ENCODE assay signal across 8 cellular contexts in the genomic region with DNA sequence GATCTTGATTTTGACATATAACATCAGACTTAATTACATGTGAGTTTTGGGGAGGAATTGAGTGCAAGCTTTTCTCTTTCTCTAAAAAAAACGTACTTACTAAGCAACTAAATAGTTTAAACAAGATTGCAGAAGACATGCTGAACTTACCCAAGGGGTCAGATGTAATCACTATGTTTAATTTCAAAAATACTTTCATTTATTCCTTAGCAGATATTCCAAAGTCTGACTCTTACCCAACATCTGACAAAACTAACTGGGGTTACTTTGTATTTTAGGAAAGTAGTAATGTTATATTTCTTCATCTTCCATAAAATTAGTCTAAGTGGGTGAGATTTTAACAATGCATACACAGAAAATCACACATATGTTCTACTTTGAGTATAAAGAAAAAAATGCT.
"Had no signal": no experiment of that assay in that cellular context is flagged by ENCODE, and none has a peak within 500 bp of the region (broad histone marks: within the 10 kb centered on the region; RNA-seq: fewer than 3 reads in every experiment).

No MANE protein-coding gene starts in this region.

- DNase-seq: GM23248, GOT3, H7, KG1 had no signal

- H3K9me3 ChIP-seq: HAP-1 had no signal

- ATAC-seq: HepG2, K562 had no signal

- H3K4me3 ChIP-seq: GM23248, HAP-1, K562 had no signal

- H3K27ac ChIP-seq: GM23248, HL-60 had no signal

- H2AFZ ChIP-seq: GM23248 had no signal

- H3K9ac ChIP-seq: GM23248 had no signal

- H3K36me3 ChIP-seq: HAP-1 had no signal

- H3K4me1 ChIP-seq: HAP-1 had no signal
